ENCODE assay signal across 18 cellular contexts in genomic region chr4:185870437-185870836, GRCh38. TPM values are rescaled to one million over a fixed set of nuclear protein-coding genes. Genes with fewer than 3 reads are reported as not detected.
DNase-seq lines count a peak whose midpoint lies in the region; ATAC-seq and TF ChIP-seq lines count a peak whose summit lies in the region.
"Had no signal": no experiment of that assay in that cellular context is flagged by ENCODE, and none has a peak within 500 bp of the region (broad histone marks: within the 10 kb centered on the region; RNA-seq: fewer than 3 reads in every experiment).

No MANE protein-coding gene starts in this region.

- DNase-seq in glutamatergic neuron (no peak), left ventricle myocardium superior (peak; percentile 67), neuronal stem cell (ENCODE audit: low spot score) (no peak)
- DNase-seq: BE2C; CD4-positive, alpha-beta memory T cell; COR-L47; DMS153; DMS79 treated with DMSO at 0.1 percent for 48 hours; EL; HCEC 1CT; HFFc6 had no signal

- H3K9ac ChIP-seq in neuronal stem cell (ENCODE audit: low read depth, low read length, poor library complexity), result no peak overlapping the region

- no peak overlapping the region for H3K4me3 Mint-ChIP-seq in glutamatergic neuron (ENCODE audit: unreplicated experiment)
- H3K4me3 Mint-ChIP-seq: CD4-positive, alpha-beta memory T cell; HFFc6 had no signal

- no peak overlapping the region for H3K23ac ChIP-seq in neuronal stem cell (ENCODE audit: low read depth, low read length, poor library complexity)

- no peak overlapping the region for H3K14ac ChIP-seq in neuronal stem cell (ENCODE audit: low read length)

- no peak overlapping the region for H2BK120ac ChIP-seq in neuronal stem cell (ENCODE audit: low read depth, low read length)

- no peak overlapping the region for H2BK5ac ChIP-seq in neuronal stem cell (ENCODE audit: low read length)

- H2AK5ac ChIP-seq in neuronal stem cell (ENCODE audit: low read depth, low read length), result no peak overlapping the region

- no peak overlapping the region for H3K4me2 ChIP-seq in neuronal stem cell (ENCODE audit: insufficient read depth, low read length, poor library complexity, severe bottlenecking)
- H3K4me2 ChIP-seq: A549 had no signal

- ATAC-seq in left ventricle myocardium superior (peak; percentile 70), GM18907 (IDR thresholded peaks at IDR 0.05; ENCODE audit: unreplicated experiment) (no peak), HG02981 (IDR thresholded peaks at IDR 0.05; ENCODE audit: unreplicated experiment) (no peak), HG02759 (IDR thresholded peaks at IDR 0.05; ENCODE audit: unreplicated experiment) (no peak)
- ATAC-seq: A549 had no signal

- H3K9me3 Mint-ChIP-seq in glutamatergic neuron (ENCODE audit: unreplicated experiment), result peaks cover 8% of the 10 kb centered on the region
- H3K9me3 Mint-ChIP-seq: CD4-positive, alpha-beta memory T cell; HFFc6 had no signal

- no peak overlapping the region for H3K4me3 ChIP-seq in neuronal stem cell (ENCODE audit: low read length in 2 of 2)
- H3K4me3 ChIP-seq: A549 had no signal

- H2AFZ ChIP-seq in neuronal stem cell (ENCODE audit: low read length), result peak overlapping the region; percentile 44

- H2BK15ac ChIP-seq in neuronal stem cell (ENCODE audit: low read length), result no peak overlapping the region

- peaks cover 8% of the 10 kb centered on the region for H3K27me3 Mint-ChIP-seq in glutamatergic neuron (ENCODE audit: unreplicated experiment)

- no peak overlapping the region for H2BK12ac ChIP-seq in neuronal stem cell (ENCODE audit: low read length)

- peak overlapping the region; percentile 18; the same call in 1 of the 2 replicates for H3K27ac ChIP-seq in VCaP
- peak overlapping the region; percentile 29 for H3K27ac ChIP-seq in neuronal stem cell (replicated peaks; ENCODE audit: low read length)
- H3K27ac ChIP-seq: A549, C4-2B had no signal

- no peak overlapping the region for H3K4ac ChIP-seq in neuronal stem cell (ENCODE audit: low read length)

- H3K27ac Mint-ChIP-seq in glutamatergic neuron (ENCODE audit: unreplicated experiment), result peak overlapping the region; percentile 80
- H3K27ac Mint-ChIP-seq: CD4-positive, alpha-beta memory T cell; HFFc6 had no signal

- peaks cover 26% of the 10 kb centered on the region for H3K4me1 Mint-ChIP-seq in glutamatergic neuron (ENCODE audit: low read depth, unreplicated experiment)
- H3K4me1 Mint-ChIP-seq: CD4-positive, alpha-beta memory T cell had no signal

- TF ChIP-seq CTCF in VCaP (conservative IDR thresholded peaks at IDR 0.05), result no peak
- TF ChIP-seq CTCF in glutamatergic neuron (IDR thresholded peaks at IDR 0.05; ENCODE audit: partially characterized antibody, unreplicated experiment), result no peak

- intact Hi-C loops in left ventricle myocardium superior (cut with micrococcal nuclease), result no loop called here

- H3K18ac ChIP-seq in neuronal stem cell (ENCODE audit: low read length), result no peak overlapping the region

- no peaks in the 10 kb centered on the region for H3K27me3 ChIP-seq in neuronal stem cell (ENCODE audit: control insufficient read depth in 3 of 3, insufficient read depth in 3 of 3, low read depth in 1 of 3, low read length in 3 of 3)
- H3K27me3 ChIP-seq: BE2C had no signal

- no peaks in the 10 kb centered on the region for H3K79me1 ChIP-seq in neuronal stem cell (ENCODE audit: low read depth, low read length)

- peaks cover 10 to 13% of the 10 kb centered on the region in 2 donors for H3K4me1 ChIP-seq in neuronal stem cell (ENCODE audit: control insufficient read depth in 2 of 2, insufficient read depth in 1 of 2, low read depth in 1 of 2, low read length in 2 of 2)

- H3K9me3 ChIP-seq in neuronal stem cell (replicated peaks in 1 of 2; ENCODE audit: control insufficient read depth in 2 of 2, insufficient read depth in 1 of 2, low read depth in 1 of 2, low read length in 2 of 2), result no peaks in the 10 kb centered on the region
- H3K9me3 ChIP-seq: A549, BE2C had no signal

- no CpG with 5 or more reads among the region's 13 CpGs for WGBS in neuronal stem cell (ENCODE audit: extremely low coverage in 2 of 2, insufficient read length in 2 of 2, insufficient replicate concordance in 1 of 2), 2 donors

- no peaks in the 10 kb centered on the region for H3K36me3 Mint-ChIP-seq in glutamatergic neuron (ENCODE audit: unreplicated experiment)
- H3K36me3 Mint-ChIP-seq: CD4-positive, alpha-beta memory T cell had no signal

- H4K91ac ChIP-seq in neuronal stem cell (ENCODE audit: low read depth, low read length, poor library complexity), result no peak overlapping the region

- no peak overlapping the region for H4K8ac ChIP-seq in neuronal stem cell (ENCODE audit: low read depth, low read length)

- no peaks in the 10 kb centered on the region for H3K36me3 ChIP-seq in neuronal stem cell (replicated peaks in 1 of 2; ENCODE audit: control insufficient read depth in 2 of 2, insufficient read depth in 2 of 2, low read length in 2 of 2)
- H3K36me3 ChIP-seq: BE2C had no signal

RNA-seq across cellular contexts. Expression of gene SORBS2, which starts 58.4 kb away (rescaled TPM):
- total RNA-seq in glutamatergic neuron (ENCODE audit: unreplicated experiment) (95.5 TPM), left ventricle myocardium superior (911 TPM)
- polyA plus RNA-seq in neuronal stem cell (2013, experiment 1 of 2), result 79.5 TPM
- 78.3 TPM for polyA plus RNA-seq in neuronal stem cell (2013, experiment 2 of 2)
- total RNA-seq: CD4-positive, alpha-beta memory T cell had no signal
- polyA plus RNA-seq: AG04450; CD4-positive, alpha-beta memory T cell had no signal
